Comparison of ENCODE assay signal across 10 cellular contexts in the genomic region with DNA sequence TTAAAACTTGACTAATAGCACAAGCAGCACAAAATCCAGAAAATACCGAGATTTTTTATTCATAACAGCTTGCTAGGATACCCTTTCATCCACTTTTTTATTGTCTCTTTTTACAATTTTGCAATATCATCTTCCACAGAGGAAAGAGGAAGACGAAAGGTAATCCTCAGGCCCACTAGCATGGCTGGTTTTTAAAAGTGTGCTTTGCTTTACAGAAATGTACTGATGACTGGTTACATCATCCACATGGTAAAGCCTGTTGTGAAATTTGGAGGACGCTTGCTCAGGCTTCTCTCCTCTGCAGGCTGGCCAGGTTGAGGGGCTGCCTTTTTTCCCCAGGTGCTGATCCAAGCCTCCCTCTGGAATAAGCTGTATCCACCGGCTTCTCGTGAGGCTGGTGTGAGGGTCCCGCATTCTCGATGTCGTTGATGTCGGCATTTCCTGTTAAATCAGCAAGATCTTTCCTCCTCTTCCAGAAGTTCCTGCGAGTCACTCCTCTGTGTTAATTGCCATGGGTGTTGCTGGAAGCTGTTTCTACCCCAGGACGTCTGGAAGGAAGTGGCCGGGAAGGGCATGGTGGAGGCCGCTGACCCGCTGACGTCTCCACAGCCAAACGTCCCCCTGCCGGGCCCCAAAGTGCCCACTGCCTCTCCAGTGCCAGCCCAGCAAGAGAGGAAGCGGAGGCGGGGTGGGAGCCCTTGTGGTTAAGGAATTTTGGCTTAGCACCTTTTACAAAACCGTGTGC.
DNase-seq lines count a peak whose midpoint lies in the region; ATAC-seq lines count a peak whose summit lies in the region.
"Had no signal": no experiment of that assay in that cellular context is flagged by ENCODE, and none has a peak within 500 bp of the region (broad histone marks: within the 10 kb centered on the region; RNA-seq: fewer than 3 reads in every experiment).

No MANE protein-coding gene starts in this region.

- peaks cover 0 to 45% (median 19%) of the 10 kb centered on the region in 10 experiments; a peak in 13 of 20 replicates for H3K4me1 ChIP-seq in BLaER1 treated with 17β-estradiol and CSF1 and Interleukin-3, amounts not matched to agents 10 nM and 100 nM
- H3K4me1 ChIP-seq in NT2/D1 (ENCODE audit: insufficient read depth, insufficient read length), result no peaks in the 10 kb centered on the region

- peak overlapping the region in 8 of 11 experiments; percentile 30 to 93 (median 76); a peak in 15 of 22 replicates for H3K4me2 ChIP-seq in BLaER1 treated with 17β-estradiol and CSF1 and Interleukin-3, amounts not matched to agents 10 nM and 100 nM

- H4K20me1 ChIP-seq in BLaER1 treated with 17β-estradiol and CSF1 and Interleukin-3, amounts not matched to agents 10 nM and 100 nM, result peaks cover 0 to 5% (median 0%) of the 10 kb centered on the region in 11 experiments; a peak in 1 of 22 replicates

- peak overlapping the region in 4 of 11 experiments; percentile 5 to 52 (median 34); a peak in 6 of 22 replicates for H3K9ac ChIP-seq in BLaER1 treated with 17β-estradiol and CSF1 and Interleukin-3, amounts not matched to agents 10 nM and 100 nM
- H3K9ac ChIP-seq in NT2/D1 (ENCODE audit: insufficient read length, low read depth), result peak overlapping the region; percentile 13

- H3K27ac ChIP-seq in BLaER1 treated with 17β-estradiol and CSF1 and Interleukin-3, amounts not matched to agents 10 nM and 100 nM, result peak overlapping the region in 5 of 11 experiments; percentile 34 to 64 (median 55); a peak in 11 of 22 replicates
- H3K27ac ChIP-seq: VCaP had no signal

- H3K9me3 ChIP-seq in BLaER1 treated with 17β-estradiol and CSF1 and Interleukin-3, amounts not matched to agents 10 nM and 100 nM (replicated peaks in 1 of 11), result peaks cover 6 to 12% (median 10%) of the 10 kb centered on the region in 11 experiments; a peak in 20 of 22 replicates
- H3K9me3 ChIP-seq in NT2/D1 (ENCODE audit: insufficient read depth, low read length), result peaks cover 14% of the 10 kb centered on the region; the same call in 1 of the 2 replicates

- H3K27me3 ChIP-seq in BLaER1 treated with 17β-estradiol and CSF1 and Interleukin-3, amounts not matched to agents 10 nM and 100 nM, result no peaks in the 10 kb centered on the region
- H3K27me3 ChIP-seq in NT2/D1 (ENCODE audit: insufficient read depth, insufficient read length), result peaks cover 10% of the 10 kb centered on the region

- ATAC-seq in HG02759 (IDR thresholded peaks at IDR 0.05; ENCODE audit: unreplicated experiment), result no peak

- no peak for DNase-seq in NT2/D1 (ENCODE audit: low read depth, low spot score)
- peak; percentile 35 for DNase-seq in fibroblast of gingiva (ENCODE audit: low read depth)
- no peak for DNase-seq in effector CD4-positive, alpha-beta T cell
- no peak for DNase-seq in NCI-H1048 (lab: John Stamatoyannopoulos, UW)
- DNase-seq: NCI-H82, nephron progenitor cell, substantia nigra had no signal

- H3K36me3 ChIP-seq in BLaER1 treated with 17β-estradiol and CSF1 and Interleukin-3, amounts not matched to agents 10 nM and 100 nM, result no peaks in the 10 kb centered on the region
- H3K36me3 ChIP-seq in NT2/D1 (ENCODE audit: insufficient read depth, insufficient read length, low read length), result no peaks in the 10 kb centered on the region

- H3K4me3 ChIP-seq in BLaER1 treated with 17β-estradiol and CSF1 and Interleukin-3, amounts not matched to agents 10 nM and 100 nM, result peak overlapping the region in 2 of 10 experiments; percentile 11 to 29; a peak in 1 of 20 replicates
- H3K4me3 ChIP-seq in NT2/D1 (ENCODE audit: insufficient read length, low read depth), result no peak overlapping the region
